Comparison of ENCODE assay signal across 8 cellular contexts in genomic region chr17:81238815-81239713, GRCh38. TPM values are rescaled to one million over a fixed set of nuclear protein-coding genes. Genes with fewer than 3 reads are reported as not detected.
DNase-seq lines count a peak whose midpoint lies in the region; ATAC-seq and TF ChIP-seq lines count a peak whose summit lies in the region.

Gene NDUFAF8 (plus strand): TSS chr17:81239318. CDS start chr17:81239364, 46 bp downstream.
Gene TEPSIN (minus strand): TSS chr17:81239055. CDS start chr17:81239033, 22 bp downstream.

- peak within 1 kb of the TSS; percentile 66 to 91 (median 87) for H3K27ac ChIP-seq in spleen

- peak in 2 of 3 donors; percentile 60 to 86 for TF ChIP-seq POLR2A in spleen (IDR thresholded peaks at IDR 0.05)

- TF ChIP-seq CTCF in spleen (IDR thresholded peaks at IDR 0.05 in 8 of 11, conservative IDR thresholded peaks at IDR 0.05 in 3 of 11): peak in 6 of 11 experiments; percentile 10 to 52 (median 48)

- H3K9me3 ChIP-seq in spleen: no peaks in the 10 kb centered on the region

- 0 to 1% (median 0%) methylated on average over 19 to 100 of the region's 100 CpGs for WGBS in spleen, 5 donors

- peaks cover 0 to 41% (median 6%) of the 10 kb centered on the region in 6 donors for H3K36me3 ChIP-seq in spleen

- peaks cover 19 to 79% (median 57%) of the 10 kb centered on the region in 6 donors for H3K4me1 ChIP-seq in spleen

- H3K27me3 ChIP-seq in spleen (replicated peaks in 1 of 7): no peaks in the 10 kb centered on the region

- intact Hi-C loops in spleen (cut with DNase I; ENCODE audit: low total_unique reads): no loop called here

- ATAC-seq in GM19023 (IDR thresholded peaks at IDR 0.05; ENCODE audit: unreplicated experiment) (peak; percentile 94), HG03280 (IDR thresholded peaks at IDR 0.05; ENCODE audit: unreplicated experiment) (peak; percentile 93)

- peak within 1 kb of the TSS; percentile 83 to 100 (median 100) for H3K4me3 ChIP-seq in spleen

- DNase-seq in AG08396 (ENCODE audit: low spot score) (peak; percentile 100), NCI-H345 treated with DMSO at 0.1 percent for 48 hours (lab: John Stamatoyannopoulos, UW; ENCODE audit: unreplicated experiment) (peak; percentile 100), inferior parietal cortex (ENCODE audit: extremely low spot score) (peak; percentile 100), spleen (peak; percentile 97)
- peak; percentile 85 to 92 (median 90) for DNase-seq in activated CD4-positive, CD25-positive, alpha-beta regulatory T cell (lab: John Stamatoyannopoulos, UW)
- peak; percentile 98 for DNase-seq in central memory CD4-positive, alpha-beta T cell

RNA-seq across cellular contexts. Expression of gene NDUFAF8, which starts in this region (rescaled TPM):
- 10 to 100 TPM; 22.0 to 49.3 (median 34.3) TPM for total RNA-seq in spleen
- polyA plus RNA-seq in spleen: 10 to 100 TPM; 54.9 to 57.6 (median 56.7) TPM

RNA-seq across cellular contexts. Expression of gene TEPSIN, which starts in this region (rescaled TPM):
- total RNA-seq in spleen: 10 to 100 TPM; 62.3 to 88.8 (median 72.3) TPM
- polyA plus RNA-seq in spleen: 10 to 100 TPM; 36.9 to 76.3 (median 57.9) TPM

Comparison
In these comparisons a context has a peak if more than half of its experiments do, and no peak if none do; other contexts are left out.
1. Peak in every context shown above with its lines: DNase-seq, ATAC-seq, H3K4me3 ChIP-seq and H3K27ac ChIP-seq.